17 cellular contexts compared by ENCODE assay signal in the genomic region with DNA sequence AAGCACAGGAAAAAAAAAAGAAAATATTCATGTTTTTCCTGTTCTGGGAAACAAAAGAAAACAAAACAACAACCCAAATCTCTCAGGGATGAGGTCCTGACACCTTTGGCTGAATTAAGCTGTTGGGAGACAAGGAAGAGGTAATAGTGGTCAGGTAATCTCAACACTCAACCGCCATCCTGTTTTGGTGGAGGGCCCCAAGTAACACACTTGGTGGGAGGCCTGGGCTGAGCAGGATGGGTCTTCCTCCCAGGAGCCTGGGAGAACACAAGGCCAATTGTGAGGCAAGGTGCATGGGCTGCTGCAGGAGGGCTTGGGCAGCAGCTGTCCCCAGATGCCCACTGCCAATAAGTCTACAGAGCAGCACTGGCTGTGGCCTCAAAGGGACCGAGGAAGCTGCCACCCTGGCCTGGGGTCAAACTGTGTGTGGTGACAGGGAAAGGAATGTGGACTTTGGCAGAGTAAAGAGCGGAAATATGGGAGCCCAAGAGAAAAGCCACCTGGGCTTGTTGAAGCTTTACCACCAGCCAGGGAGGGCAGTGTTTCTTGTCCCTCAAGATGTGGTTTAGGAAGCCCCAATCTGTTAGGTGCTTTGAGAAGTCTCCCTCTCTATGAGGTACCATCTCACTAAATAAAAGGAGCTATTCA.
DNase-seq lines count a peak whose midpoint lies in the region; ATAC-seq, FAIRE-seq and TF ChIP-seq lines count a peak whose summit lies in the region.
"Had no signal": no experiment of that assay in that cellular context is flagged by ENCODE, and none has a peak within 500 bp of the region (broad histone marks: within the 10 kb centered on the region; RNA-seq: fewer than 3 reads in every experiment).

No MANE protein-coding gene starts in this region.

- CTCF ChIA-PET in H1 (lab: Charles Lee; ENCODE audit: partially characterized antibody), result interaction anchor here (0.6 to 2.0 kb wide), 34 partner anchors 10 to 678 kb away, joined by 3 to 10 read pairs (median 3); no protein-coding TSS in a partner anchor

- no peak overlapping the region for H3K4me2 ChIP-seq in H1 (ENCODE audit: insufficient read depth in 1 of 2, low read depth in 2 of 2, low read length in 2 of 2)
- H3K4me2 ChIP-seq: BLaER1 treated with 17β-estradiol and CSF1 and Interleukin-3, amounts not matched to agents 10 nM and 100 nM had no signal

- no peak overlapping the region for H3K23ac ChIP-seq in H1 (ENCODE audit: insufficient read length)

- H3K14ac ChIP-seq in H1 (ENCODE audit: insufficient read length), result no peak overlapping the region

- H2BK15ac ChIP-seq in H1 (ENCODE audit: low read length), result no peak overlapping the region

- peaks cover 8% of the 10 kb centered on the region for H3K27me3 Mint-ChIP-seq in progenitor cell of endocrine pancreas

- no peak overlapping the region for H4K8ac ChIP-seq in H1 (ENCODE audit: extremely low read depth, insufficient read depth, low read length)

- TF ChIP-seq CTCF in H1 (IDR thresholded peaks at IDR 0.05; ENCODE audit: control extremely low read depth in 1 of 3, insufficient read depth in 1 of 3, low read depth in 1 of 3, low read length in 3 of 3) (no peak), progenitor cell of endocrine pancreas (IDR thresholded peaks at IDR 0.05; ENCODE audit: unreplicated experiment) (no peak)

- POLR2A ChIA-PET in H1 (lab: Charles Lee; ENCODE audit: partially characterized antibody), result no interaction called here

- H3K18ac ChIP-seq in H1 (ENCODE audit: extremely low read depth, low read length), result no peak overlapping the region; the same call in 1 of the 2 replicates

- H4K5ac ChIP-seq in H1 (ENCODE audit: insufficient read length, low read depth, low read length), result no peak overlapping the region

- no peaks in the 10 kb centered on the region for H3K9me3 ChIP-seq in H1 (ENCODE audit: insufficient read depth in 2 of 2, low read depth in 1 of 2, low read length in 1 of 2)
- H3K9me3 ChIP-seq: BLaER1 treated with 17β-estradiol and CSF1 and Interleukin-3, amounts not matched to agents 10 nM and 100 nM; thyroid gland had no signal

- TF ChIP-seq EP300 in H1 (IDR thresholded peaks at IDR 0.05; ENCODE audit: borderline replicate concordance in 1 of 2, low read depth in 2 of 2, low read length in 2 of 2), result no peak

- 93% methylated on average over 3 of the region's 3 CpGs; no CpG with 5 or more reads in 1 of the 2 experiments for WGBS in H1 (ENCODE audit: extremely low coverage in 1 of 2, insufficient coverage in 1 of 2, insufficient read length in 1 of 2, insufficient replicate concordance in 2 of 2, low coverage in 1 of 2, low lambda C conversion rate in 2 of 2, missing lambda C conversion rate in 1 of 2), 2 experiments

- H3K79me2 ChIP-seq in H1 (ENCODE audit: control insufficient read depth in 1 of 2, insufficient read depth in 2 of 2, low read length in 2 of 2), result no peaks in the 10 kb centered on the region

- no peaks in the 10 kb centered on the region; a peak in 1 of 7 replicates for H3K27me3 ChIP-seq in H1 (replicated peaks in 1 of 4; ENCODE audit: control insufficient read depth in 3 of 4, extremely low read depth in 1 of 4, insufficient read depth in 3 of 4, low read length in 3 of 4)
- H3K27me3 ChIP-seq: BLaER1 treated with 17β-estradiol and CSF1 and Interleukin-3, amounts not matched to agents 10 nM and 100 nM; thyroid gland had no signal

- H3K4me1 Mint-ChIP-seq in progenitor cell of endocrine pancreas (ENCODE audit: low read depth), result peaks cover 7% of the 10 kb centered on the region

- no peaks in the 10 kb centered on the region for H3K79me1 ChIP-seq in H1 (ENCODE audit: low read depth, low read length)

- no peak; a peak in 2 of 4 replicates for TF ChIP-seq RAD21 in H1 (IDR thresholded peaks at IDR 0.05 in 1 of 2, conservative IDR thresholded peaks at IDR 0.05 in 1 of 2; ENCODE audit: low read depth in 2 of 2, low read length in 2 of 2)

- H2BK120ac ChIP-seq in H1 (replicated peaks; ENCODE audit: low read depth, low read length), result no peak overlapping the region

- no peak overlapping the region for H3K4me3 ChIP-seq in H1 (ENCODE audit: extremely low read depth in 1 of 4, insufficient read depth in 2 of 4, low read depth in 3 of 4, low read length in 4 of 4)
- H3K4me3 ChIP-seq: BLaER1 treated with 17β-estradiol and CSF1 and Interleukin-3, amounts not matched to agents 10 nM and 100 nM; thyroid gland had no signal

- H3K27ac ChIP-seq in H1 (ENCODE audit: low read depth, low read length), result no peak overlapping the region
- H3K27ac ChIP-seq: BLaER1 treated with 17β-estradiol and CSF1 and Interleukin-3, amounts not matched to agents 10 nM and 100 nM; thyroid gland had no signal

- no peaks in the 10 kb centered on the region for H3K36me3 ChIP-seq in H1 (ENCODE audit: control insufficient read depth in 2 of 4, insufficient read depth in 4 of 4, low read length in 3 of 4)
- H3K36me3 ChIP-seq: BLaER1 treated with 17β-estradiol and CSF1 and Interleukin-3, amounts not matched to agents 10 nM and 100 nM; thyroid gland had no signal

- H2AFZ ChIP-seq in H1 (ENCODE audit: low read length), result 0 out of 2 replicates have a peak overlapping the region, but pooled peaks have one; percentile 66

- H4K91ac ChIP-seq in H1 (replicated peaks; ENCODE audit: insufficient read length, low read length), result no peak overlapping the region

- DNase-seq in NCI-H146 (lab: John Stamatoyannopoulos, UW), result peak; percentile 46
- no peak for DNase-seq in NCI-H146 treated with DMSO at 0.1 percent for 48 hours (lab: John Stamatoyannopoulos, UW; ENCODE audit: unreplicated experiment)
- DNase-seq in NCI-H69 (lab: John Stamatoyannopoulos, UW), result peak; percentile 82
- DNase-seq in H1 (ENCODE audit: low read depth in 1 of 2, low spot score in 2 of 2), result peak in 1 of 2 experiments; percentile 54
- no peak for DNase-seq in progenitor cell of endocrine pancreas (ENCODE audit: low spot score, unreplicated experiment)
- DNase-seq in HK-2 (ENCODE audit: unreplicated experiment), result no peak
- no peak for DNase-seq in NCI-H345 (lab: John Stamatoyannopoulos, UW)
- DNase-seq: aorta had no signal

- H2BK12ac ChIP-seq in H1 (ENCODE audit: low read depth, low read length), result no peak overlapping the region; the same call in 1 of the 2 replicates

- H3K27ac Mint-ChIP-seq in progenitor cell of endocrine pancreas, result peak overlapping the region; percentile 74
- H3K27ac Mint-ChIP-seq: activated CD4-positive, alpha-beta memory T cell treated with anti-CD3 and anti-CD28 coated beads for 36 hours; activated naive CD4-positive, alpha-beta T cell treated with anti-CD3 and anti-CD28 coated beads for 36 hours; activated T-cell treated with anti-CD3 and anti-CD28 coated beads, Interleukin-2, amount 50 U/mL, for 24 hours had no signal

- no peak for FAIRE-seq in H1 (lab: Jason Lieb, UNC)
- FAIRE-seq: A204.1, islet of Langerhans had no signal

- no peaks in the 10 kb centered on the region for H4K20me1 ChIP-seq in H1 (replicated peaks in 1 of 2; ENCODE audit: control insufficient read depth in 1 of 2, insufficient read depth in 2 of 2, low read length in 2 of 2)
- H4K20me1 ChIP-seq: BLaER1 treated with 17β-estradiol and CSF1 and Interleukin-3, amounts not matched to agents 10 nM and 100 nM had no signal

- H3K36me3 Mint-ChIP-seq in progenitor cell of endocrine pancreas (ENCODE audit: insufficient read depth), result no peaks in the 10 kb centered on the region
- H3K36me3 Mint-ChIP-seq: activated CD4-positive, alpha-beta memory T cell treated with anti-CD3 and anti-CD28 coated beads for 36 hours had no signal

- H3K4ac ChIP-seq in H1 (replicated peaks; ENCODE audit: insufficient read length, low read depth, low read length), result no peak overlapping the region

- H3K23me2 ChIP-seq in H1 (ENCODE audit: low read depth, low read length), result no peaks in the 10 kb centered on the region

- H3K4me1 ChIP-seq in H1 (replicated peaks in 1 of 4; ENCODE audit: control insufficient read depth in 3 of 4, insufficient read depth in 4 of 4, low read length in 3 of 4), result peaks cover 2 to 5% (median 3%) of the 10 kb centered on the region in 4 experiments; a peak in 5 of 7 replicates
- H3K4me1 ChIP-seq: BLaER1 treated with 17β-estradiol and CSF1 and Interleukin-3, amounts not matched to agents 10 nM and 100 nM had no signal

- no peak for TF ChIP-seq POLR2A in H1 (IDR thresholded peaks at IDR 0.05; ENCODE audit: control extremely low read depth in 1 of 2, low read depth in 2 of 2, low read length in 2 of 2)

- ATAC-seq in GM21717 (IDR thresholded peaks at IDR 0.05; ENCODE audit: unreplicated experiment), result no peak

- no peak overlapping the region for H2BK5ac ChIP-seq in H1 (ENCODE audit: low read depth, low read length)

- H3K56ac ChIP-seq in H1 (replicated peaks; ENCODE audit: insufficient read length, low read depth, low read length), result no peak overlapping the region

- no peak overlapping the region for H3K9ac ChIP-seq in H1 (replicated peaks in 1 of 4; ENCODE audit: extremely low read depth in 1 of 4, low read depth in 3 of 4, low read length in 3 of 4)
- H3K9ac ChIP-seq: BLaER1 treated with 17β-estradiol and CSF1 and Interleukin-3, amounts not matched to agents 10 nM and 100 nM had no signal

- H3K9me3 Mint-ChIP-seq in progenitor cell of endocrine pancreas (ENCODE audit: low read depth), result no peaks in the 10 kb centered on the region
- H3K9me3 Mint-ChIP-seq: activated CD4-positive, alpha-beta memory T cell treated with anti-CD3 and anti-CD28 coated beads for 36 hours; activated naive CD4-positive, alpha-beta T cell treated with anti-CD3 and anti-CD28 coated beads for 36 hours; activated T-cell treated with anti-CD3 and anti-CD28 coated beads, Interleukin-2, amount 50 U/mL, for 24 hours; nephron had no signal

- peak overlapping the region; percentile 50 for H2BK20ac ChIP-seq in H1 (ENCODE audit: low read length)

- H3K4me3 Mint-ChIP-seq in progenitor cell of endocrine pancreas (ENCODE audit: low read depth), result no peak overlapping the region
- H3K4me3 Mint-ChIP-seq: activated CD4-positive, alpha-beta memory T cell treated with anti-CD3 and anti-CD28 coated beads for 36 hours; activated naive CD4-positive, alpha-beta T cell treated with anti-CD3 and anti-CD28 coated beads for 36 hours; activated T-cell treated with anti-CD3 and anti-CD28 coated beads, Interleukin-2, amount 50 U/mL, for 24 hours; nephron had no signal

- no peak overlapping the region for H2AK5ac ChIP-seq in H1 (ENCODE audit: low read depth, low read length)

TF ChIP-seq in H1, 55 proteins besides CTCF, POLR2A, EP300 and RAD21 (continues in another document):
- TF ChIP-seq GTF2F1 (IDR thresholded peaks at IDR 0.05; ENCODE audit: borderline replicate concordance, low read depth, low read length) (no peak), KDM4A (IDR thresholded peaks at IDR 0.05; ENCODE audit: low read depth, low read length, severe bottlenecking) (no peak)
- TF ChIP-seq, protein P1, sequence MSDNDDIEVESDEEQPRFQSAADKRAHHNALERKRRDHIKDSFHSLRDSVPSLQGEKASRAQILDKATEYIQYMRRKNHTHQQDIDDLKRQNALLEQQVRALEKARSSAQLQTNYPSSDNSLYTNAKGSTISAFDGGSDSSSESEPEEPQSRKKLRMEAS (IDR thresholded peaks at IDR 0.05), result no peak
- TF ChIP-seq, protein P2, sequence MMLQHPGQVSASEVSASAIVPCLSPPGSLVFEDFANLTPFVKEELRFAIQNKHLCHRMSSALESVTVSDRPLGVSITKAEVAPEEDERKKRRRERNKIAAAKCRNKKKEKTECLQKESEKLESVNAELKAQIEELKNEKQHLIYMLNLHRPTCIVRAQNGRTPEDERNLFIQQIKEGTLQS (IDR thresholded peaks at IDR 0.05; ENCODE audit: insufficient read depth, low read depth, low read length), result no peak

Comparison
In these comparisons a context has a peak if more than half of its experiments do, and no peak if none do; other contexts are left out.
1. DNase-seq: peak in NCI-H146 (single experiment) and NCI-H69 (single experiment); none in NCI-H146 treated with DMSO at 0.1 percent for 48 hours (single experiment), progenitor cell of endocrine pancreas (single experiment), HK-2 (single experiment) and NCI-H345 (single experiment).